10 cellular contexts compared by ENCODE assay signal in genomic region chrX:71144651-71145050, GRCh38. TPM values are rescaled to one million over a fixed set of nuclear protein-coding genes. Genes with fewer than 3 reads are reported as not detected.
DNase-seq lines count a peak whose midpoint lies in the region; ATAC-seq and TF ChIP-seq lines count a peak whose summit lies in the region.
"Had no signal": no experiment of that assay in that cellular context is flagged by ENCODE, and none has a peak within 500 bp of the region (broad histone marks: within the 10 kb centered on the region; RNA-seq: fewer than 3 reads in every experiment).

Gene NLGN3, plus strand, starts transcription at chrX:71144841. Its CDS starts 2,909 bp downstream, at chrX:71147750.

- no peak for ATAC-seq in CD8-positive, alpha-beta T cell

- H3K4me3 Mint-ChIP-seq in CD8-positive, alpha-beta T cell, result no peak within 1 kb of the TSS

- H3K9me3 ChIP-seq in WERI-Rb-1 (ENCODE audit: severe bottlenecking), result no peaks in the 10 kb centered on the region
- no peaks in the 10 kb centered on the region for H3K9me3 ChIP-seq in effector memory CD4-positive, alpha-beta T cell (ENCODE audit: control insufficient read depth, low read length)
- H3K9me3 ChIP-seq in CD8-positive, alpha-beta T cell (ENCODE audit: low read length), result no peaks in the 10 kb centered on the region

- H3K27ac ChIP-seq in WERI-Rb-1, result no peak within 1 kb of the TSS
- H3K27ac ChIP-seq in effector memory CD4-positive, alpha-beta T cell (ENCODE audit: insufficient read depth, low read length, poor library complexity, severe bottlenecking), result no peak within 1 kb of the TSS
- H3K27ac ChIP-seq in CD8-positive, alpha-beta T cell (ENCODE audit: low read depth, low read length), result no peak within 1 kb of the TSS

- H3K36me3 ChIP-seq in WERI-Rb-1, result no peaks in the 10 kb centered on the region
- peaks cover 3% of the 10 kb centered on the region for H3K36me3 ChIP-seq in effector memory CD4-positive, alpha-beta T cell (ENCODE audit: control insufficient read depth, insufficient read depth, low read length)
- H3K36me3 ChIP-seq in CD8-positive, alpha-beta T cell (ENCODE audit: insufficient read depth, low read length), result no peaks in the 10 kb centered on the region

- DNase-seq in ELR (ENCODE audit: low read depth) (peak; percentile 2), WERI-Rb-1 (peak; percentile 13), hypothalamus (lab: John Stamatoyannopoulos, UW) (peak in 42 of 51 donors; percentile 0 to 64 (median 24)), retina (peak; percentile 65)
- no peak for DNase-seq in effector memory CD4-positive, alpha-beta T cell
- no peak for DNase-seq in stimulated activated CD4-positive, alpha-beta T cell treated with anti-CD3 and anti-CD28 coated beads, Interleukin-4, amount 100 ng/mL, for 4 hours
- no peak for DNase-seq in NK-92 treated with Interleukin-12 subunit alpha and Interleukin-12 subunit beta, amount 100 ng/mL, for 24 hours (lab: John Stamatoyannopoulos, UW)
- DNase-seq in CD8-positive, alpha-beta T cell, result no peak
- DNase-seq: activated T-cell treated with anti-CD3 and anti-CD28 coated beads for 4 hours; stimulated activated CD8-positive, alpha-beta memory T cell treated with anti-CD3 and anti-CD28 coated beads, Interleukin-4, amount 100 ng/mL, for 48 hours had no signal

- peaks cover 14% of the 10 kb centered on the region for H3K27me3 ChIP-seq in WERI-Rb-1 (ENCODE audit: insufficient read depth, low read depth, severe bottlenecking)
- no peaks in the 10 kb centered on the region for H3K27me3 ChIP-seq in effector memory CD4-positive, alpha-beta T cell (replicated peaks; ENCODE audit: control insufficient read depth, insufficient read depth, low read length, poor library complexity, severe bottlenecking)
- no peaks in the 10 kb centered on the region for H3K27me3 ChIP-seq in CD8-positive, alpha-beta T cell (ENCODE audit: insufficient read depth, low read length)

- CTCF ChIA-PET in CD8-positive, alpha-beta T cell (lab: Charles Lee), result no interaction called here

- H3K9me3 Mint-ChIP-seq in CD8-positive, alpha-beta T cell, result no peaks in the 10 kb centered on the region

- TF ChIP-seq CTCF in WERI-Rb-1 (IDR thresholded peaks at IDR 0.05; ENCODE audit: low read depth, low read length), result no peak
- TF ChIP-seq CTCF in CD8-positive, alpha-beta T cell (IDR thresholded peaks at IDR 0.05), result no peak

- peak within 1 kb of the TSS; percentile 32 for H3K4me3 ChIP-seq in WERI-Rb-1 (ENCODE audit: low read depth, low read length)
- H3K4me3 ChIP-seq in effector memory CD4-positive, alpha-beta T cell (ENCODE audit: insufficient read depth, low read depth, low read length, poor library complexity, severe bottlenecking), result no peak within 1 kb of the TSS
- H3K4me3 ChIP-seq in CD8-positive, alpha-beta T cell (ENCODE audit: low read depth, low read length), result no peak within 1 kb of the TSS

- intact Hi-C loops in CD8-positive, alpha-beta T cell (cut with DNase I, micrococcal nuclease), result no loop called here

- H3K27me3 Mint-ChIP-seq in CD8-positive, alpha-beta T cell (ENCODE audit: low read depth), result no peaks in the 10 kb centered on the region

- H3K36me3 Mint-ChIP-seq in CD8-positive, alpha-beta T cell, result peaks cover 23% of the 10 kb centered on the region

- peaks cover 20% of the 10 kb centered on the region for H3K4me1 Mint-ChIP-seq in CD8-positive, alpha-beta T cell (ENCODE audit: low read depth)

- peaks cover 9% of the 10 kb centered on the region for H3K4me1 ChIP-seq in effector memory CD4-positive, alpha-beta T cell (ENCODE audit: control insufficient read depth, insufficient read depth, low read length, poor library complexity, severe bottlenecking)
- H3K4me1 ChIP-seq in CD8-positive, alpha-beta T cell (ENCODE audit: insufficient read depth, low read length), result peaks cover 19% of the 10 kb centered on the region

- H3K27ac Mint-ChIP-seq in CD8-positive, alpha-beta T cell, result no peak within 1 kb of the TSS

- POLR2A ChIA-PET in CD8-positive, alpha-beta T cell (lab: Charles Lee), result no interaction called here

RNA-seq across cellular contexts. Expression of gene NLGN3, which starts in this region (rescaled TPM):
- total RNA-seq in CD8-positive, alpha-beta T cell, result 1 to 10 TPM; 4.6 to 5.0 TPM

Comparison
In these comparisons a context has a peak if more than half of its experiments do, and no peak if none do; other contexts are left out.
1. DNase-seq: peak in ELR (single experiment), WERI-Rb-1 (single experiment), hypothalamus (42 of 51) and retina (single experiment); none in effector memory CD4-positive, alpha-beta T cell (0 of 3), stimulated activated CD4-positive, alpha-beta T cell treated with anti-CD3 and anti-CD28 coated beads, Interleukin-4, amount 100 ng/mL, for 4 hours (0 of 2), NK-92 treated with Interleukin-12 subunit alpha and Interleukin-12 subunit beta, amount 100 ng/mL, for 24 hours (single experiment) and CD8-positive, alpha-beta T cell (0 of 7).